ENCODE assay signal across 8 cellular contexts in the genomic region with DNA sequence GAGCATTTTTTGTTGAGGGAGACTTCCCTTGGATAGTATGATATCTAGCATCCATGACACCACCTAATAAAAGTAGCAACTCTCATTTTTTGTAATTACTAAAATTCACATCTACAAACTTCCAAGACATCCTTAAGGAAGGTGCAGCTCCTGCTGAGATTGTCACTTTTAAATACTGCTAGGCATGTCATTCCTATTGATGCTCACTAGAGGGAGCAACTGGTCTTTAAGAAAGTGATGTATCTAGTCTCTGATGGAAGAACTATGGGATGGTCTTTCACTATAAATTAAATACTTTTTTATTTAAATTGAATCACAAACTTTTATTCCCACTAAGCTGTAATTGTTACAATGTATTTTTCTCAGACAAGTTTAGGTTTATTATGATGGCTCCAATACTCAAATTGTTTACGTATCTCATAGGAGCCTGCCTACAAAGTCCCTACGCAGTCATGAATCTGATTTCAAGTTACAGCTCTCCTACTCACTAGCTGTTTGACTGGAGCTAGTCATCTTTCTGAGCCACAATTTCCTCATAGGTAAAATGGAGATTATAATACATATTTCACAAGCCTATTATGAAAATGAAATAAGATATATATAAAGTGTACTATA. TPM values are rescaled to one million over a fixed set of nuclear protein-coding genes. Genes with fewer than 3 reads are reported as not detected.
DNase-seq lines count a peak whose midpoint lies in the region; ATAC-seq, FAIRE-seq and TF ChIP-seq lines count a peak whose summit lies in the region.

No MANE protein-coding gene starts in this region.

- 94% methylated on average over 2 of the region's 2 CpGs for WGBS in prostate gland

- intact Hi-C loops in prostate gland (cut with DNase I), result loop anchor here (5.0 to 10.0 kb wide), 3 partner anchors 85 to 247 kb away; partner anchors contain the start of gene DSE

- H3K27me3 ChIP-seq in BE2C, result 0 out of 2 replicates have a peak, but pooled peaks cover 3% of the 10 kb centered on the region
- no peaks in the 10 kb centered on the region for H3K27me3 ChIP-seq in Loucy (ENCODE audit: insufficient read depth, low read length, poor library complexity, severe bottlenecking)
- H3K27me3 ChIP-seq in prostate gland (replicated peaks; ENCODE audit: insufficient read depth), result no peaks in the 10 kb centered on the region

- no peaks in the 10 kb centered on the region for H3F3A ChIP-seq in Loucy (ENCODE audit: low read depth)

- H2AFZ ChIP-seq in Loucy (ENCODE audit: low read length), result no peak overlapping the region

- no peaks in the 10 kb centered on the region for H3K79me2 ChIP-seq in Loucy (ENCODE audit: insufficient read depth, low read length)

- H3K27ac ChIP-seq in prostate gland, result no peak overlapping the region

- TF ChIP-seq CTCF in BE2C (IDR thresholded peaks at IDR 0.05; ENCODE audit: low read depth, low read length) (peak; percentile 85), Loucy (conservative IDR thresholded peaks at IDR 0.05; ENCODE audit: low read length) (peak; percentile 90), prostate gland (IDR thresholded peaks at IDR 0.05) (peak; percentile 62 to 87 (median 78))

- DNase-seq in BE2C (no peak), frontal cortex (ENCODE audit: low spot score in 2 of 2) (no peak), prostate gland (ENCODE audit: low spot score) (no peak)
- DNase-seq in activated naive CD4-positive, alpha-beta T cell (lab: John Stamatoyannopoulos, UW), result no peak
- DNase-seq in stimulated activated naive CD8-positive, alpha-beta T cell treated with anti-CD3 and anti-CD28 coated beads, Interleukin-15, Interleukin-2, amounts not matched to agents 100 U/mL and 50 U/mL, for 24 hours, result no peak

- FAIRE-seq in TTC549 (lab: Jason Lieb, UNC) (peak; percentile 94), frontal cortex (lab: Jason Lieb, UNC) (peak; percentile 96)

- H3K36me3 ChIP-seq in BE2C (no peaks in the 10 kb centered on the region), Loucy (ENCODE audit: insufficient read depth, low read length) (no peaks in the 10 kb centered on the region), prostate gland (no peaks in the 10 kb centered on the region)

- H4K20me1 ChIP-seq in Loucy (ENCODE audit: insufficient read depth, low read length, poor library complexity, severe bottlenecking), result no peaks in the 10 kb centered on the region

- no peak for TF ChIP-seq POLR2A in prostate gland (IDR thresholded peaks at IDR 0.05)

- H3K9me3 ChIP-seq in BE2C, result no peaks in the 10 kb centered on the region
- no peaks in the 10 kb centered on the region for H3K9me3 ChIP-seq in Loucy (ENCODE audit: insufficient read depth, low read depth, low read length)
- H3K9me3 ChIP-seq in prostate gland, result no peaks in the 10 kb centered on the region

- H3K4me3 ChIP-seq in BE2C (ENCODE audit: low read depth, low read length) (no peak overlapping the region), Loucy (ENCODE audit: low read length, poor library complexity, severe bottlenecking) (no peak overlapping the region), prostate gland (no peak overlapping the region)

- H3K9me2 ChIP-seq in Loucy (replicated peaks; ENCODE audit: low read depth, low read length), result no peaks in the 10 kb centered on the region

- H3K4me1 ChIP-seq in BE2C, result no peaks in the 10 kb centered on the region
- H3K4me1 ChIP-seq in Loucy (ENCODE audit: insufficient read depth, low read length, poor library complexity, severe bottlenecking), result peaks cover 6% of the 10 kb centered on the region
- H3K4me1 ChIP-seq in prostate gland (replicated peaks), result no peaks in the 10 kb centered on the region

- peak; percentile 78 for ATAC-seq in GM18520 (IDR thresholded peaks at IDR 0.05; ENCODE audit: unreplicated experiment)
- no peak for ATAC-seq in stimulated activated naive CD8-positive, alpha-beta T cell treated with anti-CD3 and anti-CD28 coated beads, Interleukin-15, Interleukin-2, amounts not matched to agents 100 U/mL and 50 U/mL, for 24 hours

- H3K4me2 ChIP-seq in Loucy (ENCODE audit: low read depth, low read length, poor library complexity, severe bottlenecking), result no peak overlapping the region

- no peak overlapping the region for H3K9ac ChIP-seq in Loucy (ENCODE audit: low read depth, low read length, poor library complexity, severe bottlenecking)

RNA-seq across cellular contexts. Expression of gene TSPYL1, which starts 8.0 kb away (rescaled TPM):
- polyA plus RNA-seq in BE2C (2012; ENCODE audit: insufficient read depth, insufficient read length, low read depth), result 24.8 TPM
- total RNA-seq in frontal cortex (220 TPM), prostate gland (100 to 1,000 TPM; 112 to 159 TPM)

RNA-seq across cellular contexts. Expression of gene TSPYL4, which starts 33.9 kb away (rescaled TPM):
- 62.5 TPM for polyA plus RNA-seq in BE2C (2012; ENCODE audit: insufficient read depth, insufficient read length, low read depth)
- total RNA-seq in frontal cortex (85.2 TPM), prostate gland (10 to 100 TPM; 26.0 to 33.7 TPM)
